In genomic region chr6:87146363-87146762, GRCh38 we compare ENCODE assay signal across 18 cellular contexts. TPM values are rescaled to one million over a fixed set of nuclear protein-coding genes. Genes with fewer than 3 reads are reported as not detected.
DNase-seq lines count a peak whose midpoint lies in the region; ATAC-seq and TF ChIP-seq lines count a peak whose summit lies in the region.
"Had no signal": no experiment of that assay in that cellular context is flagged by ENCODE, and none has a peak within 500 bp of the region (broad histone marks: within the 10 kb centered on the region; RNA-seq: fewer than 3 reads in every experiment).

No MANE protein-coding gene starts in this region.

- peaks cover under 1% of the 10 kb centered on the region for H3K27me3 Mint-ChIP-seq in central memory CD8-positive, alpha-beta T cell
- H3K27me3 Mint-ChIP-seq in type B pancreatic cell = peaks cover 42% of the 10 kb centered on the region

- ATAC-seq in GM18511 (IDR thresholded peaks at IDR 0.05; ENCODE audit: unreplicated experiment) (peak; percentile 74), GM21367 (IDR thresholded peaks at IDR 0.05; ENCODE audit: unreplicated experiment) (peak; percentile 66), HG03025 (IDR thresholded peaks at IDR 0.05; ENCODE audit: low FRiP score, unreplicated experiment) (peak; percentile 77)
- ATAC-seq in central memory CD8-positive, alpha-beta T cell (replicated peaks; ENCODE audit: extremely low read depth, poor library complexity, severe bottlenecking) = no peak
- ATAC-seq: WTC11 had no signal

- no peaks in the 10 kb centered on the region for H3K36me3 Mint-ChIP-seq in central memory CD8-positive, alpha-beta T cell (ENCODE audit: insufficient read depth)
- no peaks in the 10 kb centered on the region for H3K36me3 Mint-ChIP-seq in type B pancreatic cell
- H3K36me3 Mint-ChIP-seq: WTC11 had no signal

- peak overlapping the region; percentile 44 for H3K27ac Mint-ChIP-seq in central memory CD8-positive, alpha-beta T cell (ENCODE audit: low read depth)
- H3K27ac Mint-ChIP-seq in type B pancreatic cell = no peak overlapping the region
- H3K27ac Mint-ChIP-seq: WTC11 had no signal

- no peak for DNase-seq in central memory CD8-positive, alpha-beta T cell (ENCODE audit: low spot score in 2 of 2)
- no peak for DNase-seq in activated CD4-positive, CD25-positive, alpha-beta regulatory T cell (lab: John Stamatoyannopoulos, UW)
- DNase-seq in DMS53 (lab: John Stamatoyannopoulos, UW) (no peak), type B pancreatic cell (ENCODE audit: extremely low spot score, unreplicated experiment) (no peak)
- no peak for DNase-seq in stimulated activated CD4-positive, alpha-beta T cell treated with anti-CD3 and anti-CD28 coated beads, Interleukin-2, amount 100 ng/mL, for 24 hours
- DNase-seq: activated T-cell treated with anti-CD3 and anti-CD28 coated beads for 4 hours, adrenal gland, colonic mucosa, esophagus squamous epithelium, GF-D8, NCI-H2029, occipital lobe, thyroid gland had no signal

- H3K4me3 Mint-ChIP-seq in central memory CD8-positive, alpha-beta T cell = peak overlapping the region; percentile 62
- no peak overlapping the region for H3K4me3 Mint-ChIP-seq in type B pancreatic cell
- H3K4me3 Mint-ChIP-seq: WTC11 had no signal

- H3K4me1 Mint-ChIP-seq in central memory CD8-positive, alpha-beta T cell = no peaks in the 10 kb centered on the region
- no peaks in the 10 kb centered on the region for H3K4me1 Mint-ChIP-seq in type B pancreatic cell (ENCODE audit: unreplicated experiment)

- TF ChIP-seq CTCF in type B pancreatic cell (conservative IDR thresholded peaks at IDR 0.05) = no peak

- no peaks in the 10 kb centered on the region for H3K9me3 Mint-ChIP-seq in central memory CD8-positive, alpha-beta T cell
- H3K9me3 Mint-ChIP-seq in type B pancreatic cell = no peaks in the 10 kb centered on the region

RNA-seq across cellular contexts. Expression of gene ZNF292, which starts 9.0 kb away (rescaled TPM):
- total RNA-seq in type B pancreatic cell (ENCODE audit: low replicate concordance) = 40.2 and 61.1 TPM in 2 replicates

RNA-seq across cellular contexts. Expression of gene CGA, which starts 51.5 kb away (rescaled TPM):
- 0.43 and 30.3 TPM in 2 replicates for total RNA-seq in type B pancreatic cell (ENCODE audit: low replicate concordance)
- total RNA-seq: colonic mucosa, esophagus squamous epithelium, lung, occipital lobe, thyroid gland, WTC11 had no signal
